In the genomic region with DNA sequence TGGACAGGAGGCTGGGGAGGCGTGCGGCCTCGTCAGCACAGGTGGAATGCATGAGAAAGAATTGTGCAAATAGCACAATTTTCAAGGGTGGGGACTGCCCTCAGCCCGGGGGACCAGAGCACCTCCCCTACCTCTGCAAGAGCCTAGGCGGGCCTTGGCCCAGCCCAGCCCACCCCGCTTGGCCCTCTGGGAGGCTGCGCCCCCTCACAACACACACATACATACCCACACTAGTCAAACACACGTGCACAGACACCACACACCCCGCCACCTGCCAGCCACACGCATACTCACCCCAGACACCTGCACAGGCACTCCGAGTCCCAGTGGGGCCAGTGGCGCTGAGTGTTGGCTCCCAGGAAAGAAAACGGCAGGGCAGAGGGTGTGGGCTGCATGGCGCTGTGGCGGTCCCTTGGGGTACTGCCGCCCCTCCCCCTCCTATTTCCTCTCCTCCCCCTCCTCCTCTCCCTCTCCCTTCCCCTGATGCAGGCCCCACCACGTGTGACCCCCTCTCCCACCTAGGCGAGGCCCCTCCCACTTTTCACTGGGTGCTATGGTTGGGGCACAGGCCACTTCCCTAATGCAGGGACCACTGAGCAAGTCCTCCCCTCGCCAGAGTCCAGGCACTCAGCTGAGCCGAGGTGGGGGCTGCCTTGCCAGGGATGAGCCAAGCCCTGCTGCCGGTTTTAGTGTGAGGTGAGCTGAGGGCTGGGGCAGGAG, we compare ENCODE assay signal across 2 cellular contexts.
A peak's percentile ranks its signal among the peaks of the same experiment; 100 is the strongest.
TF ChIP-seq lines count a peak whose summit lies in the region.

No MANE protein-coding gene starts in this region.

TF ChIP-seq in GM23338, 12 proteins besides CTCF, POLR2A, EP300 and RAD21 (continues in another document):
- TF ChIP-seq STAT1 (IDR thresholded peaks at IDR 0.05; ENCODE audit: unreplicated experiment) (no peak), POLR2AphosphoS5 (IDR thresholded peaks at IDR 0.05; ENCODE audit: low read depth) (no peak), EZH2 (IDR thresholded peaks at IDR 0.05; ENCODE audit: low read depth, unreplicated experiment) (no peak), ETS1 (IDR thresholded peaks at IDR 0.05) (no peak), CREB1 (CRISPR knock-in tag; IDR thresholded peaks at IDR 0.05; ENCODE audit: low read depth) (no peak), NANOG (IDR thresholded peaks at IDR 0.05; ENCODE audit: borderline replicate concordance) (no peak), ZNF114 (CRISPR knock-in tag; IDR thresholded peaks at IDR 0.05) (no peak), ZNF331 (CRISPR knock-in tag; IDR thresholded peaks at IDR 0.05; ENCODE audit: low read depth) (no peak), JUNB (IDR thresholded peaks at IDR 0.05; ENCODE audit: unreplicated experiment) (no peak), EZH2phosphoT487 (IDR thresholded peaks at IDR 0.05; ENCODE audit: unreplicated experiment) (no peak)
- TF ChIP-seq, protein P1, sequence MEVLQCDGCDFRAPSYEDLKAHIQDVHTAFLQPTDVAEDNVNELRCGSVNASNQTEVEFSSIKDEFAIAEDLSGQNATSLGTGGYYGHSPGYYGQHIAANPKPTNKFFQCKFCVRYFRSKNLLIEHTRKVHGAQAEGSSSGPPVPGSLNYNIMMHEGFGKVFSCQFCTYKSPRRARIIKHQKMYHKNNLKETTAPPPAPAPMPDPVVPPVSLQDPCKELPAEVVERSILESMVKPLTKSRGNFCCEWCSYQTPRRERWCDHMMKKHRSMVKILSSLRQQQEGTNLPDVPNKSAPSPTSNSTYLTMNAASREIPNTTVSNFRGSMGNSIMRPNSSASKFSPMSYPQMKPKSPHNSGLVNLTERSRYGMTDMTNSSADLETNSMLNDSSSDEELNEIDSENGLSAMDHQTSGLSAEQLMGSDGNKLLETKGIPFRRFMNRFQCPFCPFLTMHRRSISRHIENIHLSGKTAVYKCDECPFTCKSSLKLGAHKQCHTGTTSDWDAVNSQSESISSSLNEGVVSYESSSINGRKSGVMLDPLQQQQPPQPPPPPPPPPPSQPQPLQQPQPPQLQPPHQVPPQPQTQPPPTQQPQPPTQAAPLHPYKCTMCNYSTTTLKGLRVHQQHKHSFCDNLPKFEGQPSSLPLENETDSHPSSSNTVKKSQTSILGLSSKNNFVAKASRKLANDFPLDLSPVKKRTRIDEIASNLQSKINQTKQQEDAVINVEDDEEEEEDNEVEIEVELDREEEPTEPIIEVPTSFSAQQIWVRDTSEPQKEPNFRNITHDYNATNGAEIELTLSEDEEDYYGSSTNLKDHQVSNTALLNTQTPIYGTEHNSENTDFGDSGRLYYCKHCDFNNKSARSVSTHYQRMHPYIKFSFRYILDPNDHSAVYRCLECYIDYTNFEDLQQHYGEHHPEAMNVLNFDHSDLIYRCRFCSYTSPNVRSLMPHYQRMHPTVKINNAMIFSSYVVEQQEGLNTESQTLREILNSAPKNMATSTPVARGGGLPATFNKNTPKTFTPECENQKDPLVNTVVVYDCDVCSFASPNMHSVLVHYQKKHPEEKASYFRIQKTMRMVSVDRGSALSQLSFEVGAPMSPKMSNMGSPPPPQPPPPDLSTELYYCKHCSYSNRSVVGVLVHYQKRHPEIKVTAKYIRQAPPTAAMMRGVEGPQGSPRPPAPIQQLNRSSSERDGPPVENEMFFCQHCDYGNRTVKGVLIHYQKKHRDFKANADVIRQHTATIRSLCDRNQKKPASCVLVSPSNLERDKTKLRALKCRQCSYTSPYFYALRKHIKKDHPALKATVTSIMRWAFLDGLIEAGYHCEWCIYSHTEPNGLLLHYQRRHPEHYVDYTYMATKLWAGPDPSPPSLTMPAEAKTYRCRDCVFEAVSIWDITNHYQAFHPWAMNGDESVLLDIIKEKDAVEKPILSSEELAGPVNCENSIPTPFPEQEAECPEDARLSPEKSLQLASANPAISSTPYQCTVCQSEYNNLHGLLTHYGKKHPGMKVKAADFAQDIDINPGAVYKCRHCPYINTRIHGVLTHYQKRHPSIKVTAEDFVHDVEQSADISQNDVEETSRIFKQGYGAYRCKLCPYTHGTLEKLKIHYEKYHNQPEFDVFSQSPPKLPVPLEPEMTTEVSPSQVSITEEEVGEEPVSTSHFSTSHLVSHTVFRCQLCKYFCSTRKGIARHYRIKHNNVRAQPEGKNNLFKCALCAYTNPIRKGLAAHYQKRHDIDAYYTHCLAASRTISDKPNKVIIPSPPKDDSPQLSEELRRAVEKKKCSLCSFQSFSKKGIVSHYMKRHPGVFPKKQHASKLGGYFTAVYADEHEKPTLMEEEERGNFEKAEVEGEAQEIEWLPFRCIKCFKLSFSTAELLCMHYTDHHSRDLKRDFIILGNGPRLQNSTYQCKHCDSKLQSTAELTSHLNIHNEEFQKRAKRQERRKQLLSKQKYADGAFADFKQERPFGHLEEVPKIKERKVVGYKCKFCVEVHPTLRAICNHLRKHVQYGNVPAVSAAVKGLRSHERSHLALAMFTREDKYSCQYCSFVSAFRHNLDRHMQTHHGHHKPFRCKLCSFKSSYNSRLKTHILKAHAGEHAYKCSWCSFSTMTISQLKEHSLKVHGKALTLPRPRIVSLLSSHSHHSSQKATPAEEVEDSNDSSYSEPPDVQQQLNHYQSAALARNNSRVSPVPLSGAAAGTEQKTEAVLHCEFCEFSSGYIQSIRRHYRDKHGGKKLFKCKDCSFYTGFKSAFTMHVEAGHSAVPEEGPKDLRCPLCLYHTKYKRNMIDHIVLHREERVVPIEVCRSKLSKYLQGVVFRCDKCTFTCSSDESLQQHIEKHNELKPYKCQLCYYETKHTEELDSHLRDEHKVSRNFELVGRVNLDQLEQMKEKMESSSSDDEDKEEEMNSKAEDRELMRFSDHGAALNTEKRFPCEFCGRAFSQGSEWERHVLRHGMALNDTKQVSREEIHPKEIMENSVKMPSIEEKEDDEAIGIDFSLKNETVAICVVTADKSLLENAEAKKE (CRISPR knock-in tag; IDR thresholded peaks at IDR 0.05): no peak

TF ChIP-seq in H1, 55 proteins besides CTCF, POLR2A, EP300 and RAD21:
- no peak for TF ChIP-seq TBP (IDR thresholded peaks at IDR 0.05; ENCODE audit: low read depth, low read length)
- no peak for TF ChIP-seq RNF2 (IDR thresholded peaks at IDR 0.05; ENCODE audit: borderline replicate concordance, low read depth, low read length, missing control alignments, poor library complexity, severe bottlenecking)
- TF ChIP-seq, protein P2, sequence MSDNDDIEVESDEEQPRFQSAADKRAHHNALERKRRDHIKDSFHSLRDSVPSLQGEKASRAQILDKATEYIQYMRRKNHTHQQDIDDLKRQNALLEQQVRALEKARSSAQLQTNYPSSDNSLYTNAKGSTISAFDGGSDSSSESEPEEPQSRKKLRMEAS (IDR thresholded peaks at IDR 0.05): 0 out of 2 replicates have a peak, but pooled peaks have one; percentile 29
- no peak for TF ChIP-seq RBBP5 (IDR thresholded peaks at IDR 0.05; ENCODE audit: borderline replicate concordance, low read depth, low read length)
- no peak for TF ChIP-seq CBX8 (IDR thresholded peaks at IDR 0.05; ENCODE audit: borderline replicate concordance, low read depth, low read length)
- no peak for TF ChIP-seq KDM1A (IDR thresholded peaks at IDR 0.05; ENCODE audit: borderline replicate concordance, low read length)
TF ChIP-seq in H1: peak in this region for 1.
